21 cellular contexts compared by ENCODE assay signal in the genomic region with DNA sequence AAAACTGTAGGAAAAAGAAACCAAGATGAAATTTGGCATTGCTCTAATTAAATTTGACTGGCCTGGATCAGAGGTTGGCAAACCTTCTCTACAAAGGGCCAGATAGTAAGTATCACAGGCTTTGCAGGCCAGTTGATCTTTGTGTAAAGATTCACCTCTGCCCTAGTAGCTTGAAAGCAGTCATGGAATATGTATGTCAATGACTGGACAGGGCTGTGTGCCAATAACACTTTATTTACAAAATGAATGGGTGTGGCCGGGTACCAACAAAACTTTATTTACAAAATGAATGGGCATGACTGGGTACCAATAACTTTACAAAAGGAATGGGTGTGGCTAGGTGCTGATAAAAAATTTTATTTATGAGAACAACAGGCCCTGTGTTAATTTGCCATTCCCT. TPM values are rescaled to one million over a fixed set of nuclear protein-coding genes. Genes with fewer than 3 reads are reported as not detected.
DNase-seq lines count a peak whose midpoint lies in the region; ATAC-seq and TF ChIP-seq lines count a peak whose summit lies in the region.
"Had no signal": no experiment of that assay in that cellular context is flagged by ENCODE, and none has a peak within 500 bp of the region (broad histone marks: within the 10 kb centered on the region; RNA-seq: fewer than 3 reads in every experiment).

No MANE protein-coding gene starts in this region.

- H3K4me1 Mint-ChIP-seq in HFFc6 (ENCODE audit: low read depth): peaks cover 27% of the 10 kb centered on the region
- H3K4me1 Mint-ChIP-seq: activated T-helper 17 cell treated with anti-CD3 and anti-CD28 coated beads, Interleukin-2, amount 50 U/mL, for 72 hours had no signal

- peak; percentile 58 for DNase-seq in HFFc6
- DNase-seq in RWPE2 (ENCODE audit: low spot score): no peak
- DNase-seq in fibroblast of gingiva (ENCODE audit: low read depth): peak; percentile 65
- DNase-seq in transverse colon: peak; percentile 23
- no peak for DNase-seq in NCI-H1930 (lab: John Stamatoyannopoulos, UW)
- DNase-seq in activated CD4-positive, CD25-positive, alpha-beta regulatory T cell treated with anti-CD3 and anti-CD28 coated beads, Interleukin-2, amount 50 U/mL, for 72 hours: no peak
- DNase-seq in iPS-NIHi11 (ENCODE audit: low spot score): no peak
- DNase-seq: activated CD4-positive, alpha-beta T cell treated with anti-CD3 and anti-CD28 coated beads for 1 hour; DMS153; dorsolateral prefrontal cortex; GOT3; hippocampal formation; kidney; NCI-H2081; NCI-H524; stimulated activated CD4-positive, alpha-beta T cell treated with anti-CD3 and anti-CD28 coated beads, Interleukin-4, amount 100 ng/mL, for 4 hours; substantia nigra had no signal

- TF ChIP-seq CTCF in HFFc6 (IDR thresholded peaks at IDR 0.05) (no peak), RWPE2 (IDR thresholded peaks at IDR 0.05; ENCODE audit: poor library complexity, severe bottlenecking) (no peak), transverse colon (IDR thresholded peaks at IDR 0.05) (no peak)

- WGBS in transverse colon (ENCODE audit: low coverage in 1 of 2), 2 donors: 65% methylated on average over 1 of the region's 1 CpG; no CpG with 5 or more reads in 1 of the 2 donors

- H3K9me3 ChIP-seq in RWPE2 (ENCODE audit: severe bottlenecking) (no peaks in the 10 kb centered on the region), transverse colon (no peaks in the 10 kb centered on the region)

- intact Hi-C loops in transverse colon (cut with DNase I; ENCODE audit: low total_unique reads): no loop called here

- peak; percentile 63 for ATAC-seq in RWPE2 (ENCODE audit: low read depth)
- ATAC-seq: activated T-helper 17 cell treated with anti-CD3 and anti-CD28 coated beads, Interleukin-2, amount 50 U/mL, for 72 hours; natural killer cell treated with Interleukin-12 subunit alpha and Interleukin-12 subunit beta and Interleukin-15 and Interleukin-18, amount 100 ng/mL, for 72 hours had no signal

- H3K27ac ChIP-seq in RWPE2 (ENCODE audit: poor library complexity, severe bottlenecking) (no peak overlapping the region), transverse colon (peak overlapping the region in 2 of 4 donors; percentile 24 to 52)
- H3K27ac ChIP-seq: dorsolateral prefrontal cortex, skin epidermis had no signal

- no peaks in the 10 kb centered on the region for H3K9me3 Mint-ChIP-seq in HFFc6
- H3K9me3 Mint-ChIP-seq: activated T-helper 17 cell treated with anti-CD3 and anti-CD28 coated beads, Interleukin-2, amount 50 U/mL, for 72 hours; natural killer cell treated with Interleukin-12 subunit alpha and Interleukin-12 subunit beta and Interleukin-15 and Interleukin-18, amount 100 ng/mL, for 72 hours had no signal

- H3K36me3 ChIP-seq in RWPE2 (ENCODE audit: low read depth): peaks cover 91% of the 10 kb centered on the region
- peaks cover 0 to 45% (median 17%) of the 10 kb centered on the region in 4 donors for H3K36me3 ChIP-seq in transverse colon

- H3K4me1 ChIP-seq in RWPE2 (ENCODE audit: insufficient read depth, poor library complexity, severe bottlenecking) (peaks cover 18% of the 10 kb centered on the region), transverse colon (no peaks in the 10 kb centered on the region)

- in situ Hi-C loops in transverse colon (cut with MboI; ENCODE audit: low pct_ligation_motif_present in 1 of 4, low pct_unique_long_range_greater_than_20kb in 1 of 4, low sequenced_read_pairs in 3 of 4): no loop called here

- no peak for TF ChIP-seq EP300 in transverse colon (IDR thresholded peaks at IDR 0.05; ENCODE audit: low read depth)

- no peak overlapping the region for H3K4me3 ChIP-seq in RWPE2 (ENCODE audit: severe bottlenecking)
- H3K4me3 ChIP-seq in transverse colon: no peak overlapping the region
- H3K4me3 ChIP-seq: dorsolateral prefrontal cortex, skin epidermis had no signal

- no peak overlapping the region for H3K4me3 Mint-ChIP-seq in HFFc6
- H3K4me3 Mint-ChIP-seq: activated T-helper 17 cell treated with anti-CD3 and anti-CD28 coated beads, Interleukin-2, amount 50 U/mL, for 72 hours; natural killer cell treated with Interleukin-12 subunit alpha and Interleukin-12 subunit beta and Interleukin-15 and Interleukin-18, amount 100 ng/mL, for 72 hours had no signal

- TF ChIP-seq POLR2A in transverse colon (IDR thresholded peaks at IDR 0.05): no peak

- H3K27ac Mint-ChIP-seq in HFFc6: peak overlapping the region; percentile 57
- H3K27ac Mint-ChIP-seq: activated T-helper 17 cell treated with anti-CD3 and anti-CD28 coated beads, Interleukin-2, amount 50 U/mL, for 72 hours; natural killer cell treated with Interleukin-12 subunit alpha and Interleukin-12 subunit beta and Interleukin-15 and Interleukin-18, amount 100 ng/mL, for 72 hours; progenitor cell of endocrine pancreas had no signal

- H3K36me3 Mint-ChIP-seq in HFFc6 (ENCODE audit: low read depth): peaks cover 43% of the 10 kb centered on the region

- no peaks in the 10 kb centered on the region for H3K27me3 ChIP-seq in RWPE2 (ENCODE audit: insufficient read depth, poor library complexity, severe bottlenecking)
- H3K27me3 ChIP-seq in transverse colon: no peaks in the 10 kb centered on the region
- H3K27me3 ChIP-seq: dorsolateral prefrontal cortex had no signal

- no peaks in the 10 kb centered on the region for H3K27me3 Mint-ChIP-seq in HFFc6 (ENCODE audit: insufficient read depth)
- H3K27me3 Mint-ChIP-seq: activated T-helper 17 cell treated with anti-CD3 and anti-CD28 coated beads, Interleukin-2, amount 50 U/mL, for 72 hours; natural killer cell treated with Interleukin-12 subunit alpha and Interleukin-12 subunit beta and Interleukin-15 and Interleukin-18, amount 100 ng/mL, for 72 hours; progenitor cell of endocrine pancreas had no signal

RNA-seq across cellular contexts. Expression of a gene that starts 20.0 kb away (rescaled TPM):
- total RNA-seq in HFFc6 (2021; fragmentation: NEBNext Ultra II Directional; extraction: Animal tissue kit (Norgen Biotek cat#: 25700)): 10 to 100 TPM; 29.6 to 39.4 (median 35.2) TPM
- total RNA-seq in transverse colon: 100 to 1,000 TPM in 1 of 4 donors, 10 to 100 TPM in 3; 38.1 to 294 (median 66.5) TPM

RNA-seq across cellular contexts. Expression of a gene that starts 39.6 kb away (rescaled TPM):
- total RNA-seq in HFFc6 (2021; fragmentation: NEBNext Ultra II Directional; extraction: Animal tissue kit (Norgen Biotek cat#: 25700)): not detected
- 10 to 100 TPM in 2 of 4 donors, 1 to 10 TPM in 2; 2.2 to 22.7 (median 9.1) TPM for total RNA-seq in transverse colon
- total RNA-seq: activated T-helper 17 cell treated with anti-CD3 and anti-CD28 coated beads, Interleukin-2, amount 50 U/mL, for 72 hours; progenitor cell of endocrine pancreas had no signal

Comparison
In these comparisons a context has a peak if more than half of its experiments do, and no peak if none do; other contexts are left out.
1. DNase-seq: peak in HFFc6 (single experiment), fibroblast of gingiva (single experiment) and transverse colon (single experiment); none in RWPE2 (single experiment), NCI-H1930 (0 of 2), activated CD4-positive, CD25-positive, alpha-beta regulatory T cell treated with anti-CD3 and anti-CD28 coated beads, Interleukin-2, amount 50 U/mL, for 72 hours (single experiment) and iPS-NIHi11 (single experiment).